In the genomic region with DNA sequence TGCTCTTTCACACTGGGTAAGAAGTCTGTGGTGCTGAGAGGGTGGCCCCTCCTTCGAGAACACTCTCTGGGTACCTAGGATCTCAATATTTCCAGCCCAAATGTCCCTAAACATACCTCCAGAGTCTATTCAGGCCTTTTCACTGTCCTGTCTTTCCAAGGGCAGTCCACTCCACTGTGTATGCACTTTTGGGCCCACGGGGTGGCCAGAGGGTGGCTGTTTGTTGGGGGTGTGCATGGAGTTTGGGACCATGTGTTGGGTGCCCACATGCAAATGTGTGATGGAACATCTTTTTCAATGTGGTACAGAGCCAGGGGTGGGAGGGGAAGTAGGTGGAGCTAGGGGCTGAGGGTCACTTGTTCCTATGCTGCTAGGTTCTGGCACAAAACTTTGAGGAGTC, we compare ENCODE assay signal across 18 cellular contexts.
DNase-seq lines count a peak whose midpoint lies in the region; FAIRE-seq and TF ChIP-seq lines count a peak whose summit lies in the region.
"Had no signal": no experiment of that assay in that cellular context is flagged by ENCODE, and none has a peak within 500 bp of the region (broad histone marks: within the 10 kb centered on the region; RNA-seq: fewer than 3 reads in every experiment).

No MANE protein-coding gene starts in this region.

- no peaks in the 10 kb centered on the region for H3K9me3 ChIP-seq in vagina

- no peak overlapping the region for H3K4me3 Mint-ChIP-seq in osteocyte (ENCODE audit: unreplicated experiment)
- H3K4me3 Mint-ChIP-seq: CD4-positive, alpha-beta memory T cell had no signal

- H3K27ac ChIP-seq in KMS-11, result peak overlapping the region; percentile 72
- no peak overlapping the region for H3K27ac ChIP-seq in coronary artery
- H3K27ac ChIP-seq in vagina, result no peak overlapping the region

- no peak overlapping the region; the same call in 1 of the 2 replicates for H3K4me2 ChIP-seq in KMS-11

- H2AFZ ChIP-seq in KMS-11 (ENCODE audit: low read depth), result no peak overlapping the region

- H3K9ac ChIP-seq in KMS-11, result no peak overlapping the region

- no peaks in the 10 kb centered on the region for H3K36me3 Mint-ChIP-seq in osteocyte (ENCODE audit: unreplicated experiment)
- H3K36me3 Mint-ChIP-seq: CD4-positive, alpha-beta memory T cell had no signal

- no peaks in the 10 kb centered on the region for H3K36me3 ChIP-seq in KMS-11 (ENCODE audit: insufficient read depth)
- no peaks in the 10 kb centered on the region for H3K36me3 ChIP-seq in vagina

- intact Hi-C loops in vagina (cut with DNase I), result no loop called here

- FAIRE-seq in H54 (lab: Jason Lieb, UNC), result no peak
- FAIRE-seq: GM12892 had no signal

- no peak for TF ChIP-seq POLR2A in vagina (IDR thresholded peaks at IDR 0.05)
- TF ChIP-seq POLR2A in H54 (IDR thresholded peaks at IDR 0.05; ENCODE audit: low read depth, low read length), result no peak

- no peaks in the 10 kb centered on the region for H3K27me3 Mint-ChIP-seq in osteocyte (ENCODE audit: unreplicated experiment)
- H3K27me3 Mint-ChIP-seq: CD4-positive, alpha-beta memory T cell had no signal

- TF ChIP-seq CTCF in KMS-11 (conservative IDR thresholded peaks at IDR 0.05; ENCODE audit: low read depth, low read length) (no peak), coronary artery (IDR thresholded peaks at IDR 0.05) (no peak), osteocyte (IDR thresholded peaks at IDR 0.05) (no peak), vagina (IDR thresholded peaks at IDR 0.05) (no peak)

- peaks cover 23% of the 10 kb centered on the region for H3K4me1 ChIP-seq in KMS-11 (ENCODE audit: low read depth, poor library complexity, severe bottlenecking)
- H3K4me1 ChIP-seq in vagina, result peaks cover 16% of the 10 kb centered on the region

- no peaks in the 10 kb centered on the region for H3K27me3 ChIP-seq in KMS-11 (ENCODE audit: insufficient read depth, low read depth)
- H3K27me3 ChIP-seq in vagina, result no peaks in the 10 kb centered on the region

- H3K4me3 ChIP-seq in KMS-11 (IDR thresholded peaks at IDR 0.05; ENCODE audit: insufficient read depth, low read depth, low read length) (no peak overlapping the region), coronary artery (no peak overlapping the region), vagina (no peak overlapping the region)

- no peaks in the 10 kb centered on the region for H3K4me1 Mint-ChIP-seq in osteocyte (ENCODE audit: unreplicated experiment)

- H3K79me2 ChIP-seq in KMS-11 (ENCODE audit: insufficient read depth, low read depth), result no peaks in the 10 kb centered on the region

- DNase-seq in coronary artery (ENCODE audit: low spot score), result peak; percentile 56
- DNase-seq in osteocyte (ENCODE audit: extremely low spot score, unreplicated experiment), result peak; percentile 62
- peak; percentile 55 to 72 for DNase-seq in vagina (ENCODE audit: extremely low spot score in 2 of 2)
- DNase-seq in H54 (ENCODE audit: insufficient read length, low spot score), result no peak
- no peak for DNase-seq in NCI-H2171 treated with DMSO at 0.1 percent for 48 hours (lab: John Stamatoyannopoulos, UW)
- no peak for DNase-seq in amygdala (lab: John Stamatoyannopoulos, UW)
- DNase-seq: C1 segment of cervical spinal cord; Calu3; CD4-positive, alpha-beta memory T cell; COR-L47; DMS53; DMS79 treated with DMSO at 0.1 percent for 48 hours; GF-D8; GOT3; H7; HCEC 1CT had no signal

- no peak overlapping the region for H3K27ac Mint-ChIP-seq in osteocyte (ENCODE audit: unreplicated experiment)

- H3K9me3 Mint-ChIP-seq in osteocyte (ENCODE audit: unreplicated experiment), result no peaks in the 10 kb centered on the region

- no peaks in the 10 kb centered on the region for H4K20me1 ChIP-seq in KMS-11 (ENCODE audit: insufficient read depth)

Comparison
In these comparisons a context has a peak if more than half of its experiments do, and no peak if none do; other contexts are left out.
1. DNase-seq: peak in coronary artery (single experiment), osteocyte (single experiment) and vagina (2 of 2); none in H54 (single experiment), NCI-H2171 treated with DMSO at 0.1 percent for 48 hours (single experiment) and amygdala (0 of 56).